Comparison of ENCODE assay signal across 1 cellular context in genomic region chr12:46531059-46531785, GRCh38.
TF ChIP-seq lines count a peak whose summit lies in the region.

No MANE protein-coding gene starts in this region.

TF ChIP-seq in IMR-90, 13 proteins besides CTCF, POLR2A, EP300 and RAD21 (continued from another document):
- TF ChIP-seq USF2 (IDR thresholded peaks at IDR 0.05; ENCODE audit: low read depth, low read length) (no peak), SMC3 (IDR thresholded peaks at IDR 0.05; ENCODE audit: low read depth, low read length) (no peak), BHLHE40 (IDR thresholded peaks at IDR 0.05; ENCODE audit: low read depth, low read length) (no peak), MXI1 (IDR thresholded peaks at IDR 0.05; ENCODE audit: borderline replicate concordance, low read depth, low read length) (no peak), RCOR1 (IDR thresholded peaks at IDR 0.05; ENCODE audit: insufficient replicate concordance, low read length) (no peak), MAZ (IDR thresholded peaks at IDR 0.05; ENCODE audit: borderline replicate concordance, low read depth, low read length) (no peak), RFX5 (IDR thresholded peaks at IDR 0.05; ENCODE audit: low read depth, low read length) (no peak)
- TF ChIP-seq, protein P1, sequence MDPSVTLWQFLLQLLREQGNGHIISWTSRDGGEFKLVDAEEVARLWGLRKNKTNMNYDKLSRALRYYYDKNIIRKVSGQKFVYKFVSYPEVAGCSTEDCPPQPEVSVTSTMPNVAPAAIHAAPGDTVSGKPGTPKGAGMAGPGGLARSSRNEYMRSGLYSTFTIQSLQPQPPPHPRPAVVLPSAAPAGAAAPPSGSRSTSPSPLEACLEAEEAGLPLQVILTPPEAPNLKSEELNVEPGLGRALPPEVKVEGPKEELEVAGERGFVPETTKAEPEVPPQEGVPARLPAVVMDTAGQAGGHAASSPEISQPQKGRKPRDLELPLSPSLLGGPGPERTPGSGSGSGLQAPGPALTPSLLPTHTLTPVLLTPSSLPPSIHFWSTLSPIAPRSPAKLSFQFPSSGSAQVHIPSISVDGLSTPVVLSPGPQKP (IDR thresholded peaks at IDR 0.05; ENCODE audit: borderline replicate concordance, low read depth, low read length): no peak
